22 cellular contexts compared by ENCODE assay signal in the genomic region with DNA sequence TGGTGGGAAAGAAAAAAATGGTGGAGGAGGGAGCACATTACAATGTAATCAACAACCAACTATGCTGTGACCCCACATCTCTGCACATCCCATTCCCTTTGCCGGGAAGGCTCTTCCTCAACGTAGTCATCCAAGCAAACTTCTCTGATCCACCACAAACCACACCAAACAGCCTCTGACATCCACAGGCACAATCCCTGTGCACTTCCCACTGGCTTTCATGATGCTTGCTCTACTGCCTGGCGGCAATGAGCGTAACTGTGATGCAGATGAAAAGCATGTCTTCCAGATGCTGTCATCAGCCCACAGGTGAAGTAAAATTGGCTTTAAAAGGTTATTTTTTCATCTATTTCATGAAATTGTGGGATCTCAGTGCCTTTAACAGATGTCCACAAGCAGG.
DNase-seq lines count a peak whose midpoint lies in the region; ATAC-seq, FAIRE-seq and TF ChIP-seq lines count a peak whose summit lies in the region.
"Had no signal": no experiment of that assay in that cellular context is flagged by ENCODE, and none has a peak within 500 bp of the region (broad histone marks: within the 10 kb centered on the region; RNA-seq: fewer than 3 reads in every experiment).

No MANE protein-coding gene starts in this region.

- CTCF ChIA-PET in AG04449 (lab: Yijun Ruan, JAX), result interaction anchor here (1.8 kb wide), 1 partner anchor 12 kb away, joined by 8 read pairs; no protein-coding TSS in a partner anchor

- H3K27ac ChIP-seq in hepatocyte, result peak overlapping the region; percentile 76
- H3K27ac ChIP-seq: esophagus muscularis mucosa, heart left ventricle, lower lobe of right lung, upper lobe of left lung had no signal

- H3K9me2 ChIP-seq in hepatocyte (replicated peaks; ENCODE audit: insufficient read depth), result no peaks in the 10 kb centered on the region

- H3K27me3 ChIP-seq in hepatocyte, result no peaks in the 10 kb centered on the region
- H3K27me3 ChIP-seq: esophagus muscularis mucosa, heart left ventricle, upper lobe of left lung had no signal

- no peak overlapping the region for H2AFZ ChIP-seq in hepatocyte

- H3K4me2 ChIP-seq in hepatocyte, result no peak overlapping the region

- DNase-seq in AG04449 (ENCODE audit: low read depth, low spot score) (peak; percentile 75), GM04504 (ENCODE audit: low read depth) (peak; percentile 72), astrocyte of the cerebellum (ENCODE audit: low read depth) (peak; percentile 65), hepatocyte (ENCODE audit: low spot score) (no peak), GM19239 (ENCODE audit: insufficient read length, low spot score) (no peak), NCI-H510A treated with DMSO at 0.1 percent for 48 hours (lab: John Stamatoyannopoulos, UW) (no peak), NCI-H187 (lab: John Stamatoyannopoulos, UW) (no peak)
- DNase-seq: activated CD4-positive, alpha-beta T cell treated with anti-CD3 and anti-CD28 coated beads for 4 hours; activated CD8-positive, alpha-beta memory T cell treated with anti-CD3 and anti-CD28 coated beads, Interleukin-2, amount 10 ng/mL, durations not matched to agents 7 days and 5 days; CD4-positive, alpha-beta T cell; effector CD8-positive, alpha-beta T cell; heart left ventricle; lower lobe of right lung; naive B cell; NCI-H526; stimulated activated CD4-positive, alpha-beta T cell treated with anti-CD3 and anti-CD28 coated beads, Interleukin-1b, Interleukin-23, amount 100 ng/mL, for 48 hours; stimulated activated naive CD8-positive, alpha-beta T cell treated with anti-CD3 and anti-CD28 coated beads, Interleukin-15, Interleukin-2, amounts not matched to agents 100 U/mL and 50 U/mL, for 24 hours; SW 1271; upper lobe of left lung had no signal

- H3K9me3 ChIP-seq in hepatocyte (ENCODE audit: low read depth), result no peaks in the 10 kb centered on the region
- H3K9me3 ChIP-seq: esophagus muscularis mucosa, heart left ventricle, lower lobe of right lung, upper lobe of left lung had no signal

- peaks cover 52% of the 10 kb centered on the region for H3K4me1 ChIP-seq in hepatocyte (ENCODE audit: insufficient read depth)

- TF ChIP-seq CTCF in AG04449 (IDR thresholded peaks at IDR 0.05; ENCODE audit: insufficient read depth, low read length, missing control alignments), result no peak
- TF ChIP-seq CTCF in astrocyte of the cerebellum (IDR thresholded peaks at IDR 0.05; ENCODE audit: low read depth, low read length, missing control alignments), result no peak
- no peak for TF ChIP-seq CTCF in hepatocyte (IDR thresholded peaks at IDR 0.05; ENCODE audit: poor library complexity)

- no peak for FAIRE-seq in GM19239 (lab: Jason Lieb, UNC)
- FAIRE-seq: TTC549 had no signal

- H3K36me3 ChIP-seq in hepatocyte (replicated peaks; ENCODE audit: insufficient read depth, low read depth), result no peaks in the 10 kb centered on the region
- H3K36me3 ChIP-seq: esophagus muscularis mucosa, heart left ventricle, lower lobe of right lung, upper lobe of left lung had no signal

- no peaks in the 10 kb centered on the region for H4K20me1 ChIP-seq in hepatocyte (ENCODE audit: insufficient read depth, poor library complexity, severe bottlenecking)

- H3K79me2 ChIP-seq in hepatocyte, result no peaks in the 10 kb centered on the region

- no peak for ATAC-seq in activated CD4-positive, CD25-positive, alpha-beta regulatory T cell treated with anti-CD3 and anti-CD28 coated beads, Interleukin-2, amount 50 U/mL, for 24 hours
- ATAC-seq: activated CD8-positive, alpha-beta memory T cell treated with anti-CD3 and anti-CD28 coated beads, Interleukin-2, amount 10 ng/mL, durations not matched to agents 7 days and 5 days; heart left ventricle; lower lobe of right lung; stimulated activated naive CD8-positive, alpha-beta T cell treated with anti-CD3 and anti-CD28 coated beads, Interleukin-15, Interleukin-2, amounts not matched to agents 100 U/mL and 50 U/mL, for 24 hours had no signal

- WGBS in hepatocyte (ENCODE audit: low lambda C conversion rate, missing lambda C conversion rate), result 83% methylated on average over 4 of the region's 4 CpGs

- in situ Hi-C loops in astrocyte of the cerebellum (cut with HindIII; ENCODE audit: low sequenced_read_pairs), result no loop called here

- POLR2A ChIA-PET in AG04449 (lab: Yijun Ruan, JAX), result interaction anchor here (0.7 kb wide), 1 partner anchor 97 kb away, joined by 4 read pairs; no protein-coding TSS in a partner anchor

- H3K4me3 ChIP-seq in AG04449 (ENCODE audit: low read depth, low read length) (no peak overlapping the region), astrocyte of the cerebellum (ENCODE audit: low read depth, low read length) (no peak overlapping the region), hepatocyte (no peak overlapping the region)
- H3K4me3 ChIP-seq: esophagus muscularis mucosa, heart left ventricle, lower lobe of right lung, upper lobe of left lung had no signal

Comparison
In these comparisons a context has a peak if more than half of its experiments do, and no peak if none do; other contexts are left out.
1. DNase-seq: peak in AG04449 (single experiment), GM04504 (single experiment) and astrocyte of the cerebellum (single experiment); none in hepatocyte (single experiment), GM19239 (single experiment), NCI-H510A treated with DMSO at 0.1 percent for 48 hours (single experiment) and NCI-H187 (0 of 2).